18 cellular contexts compared by ENCODE assay signal in genomic region chr1:28265577-28265976, GRCh38. TPM values are rescaled to one million over a fixed set of nuclear protein-coding genes. Genes with fewer than 3 reads are reported as not detected.
A peak's percentile ranks its signal among the peaks of the same experiment; 100 is the strongest.
DNase-seq lines count a peak whose midpoint lies in the region; ATAC-seq and TF ChIP-seq lines count a peak whose summit lies in the region.
"Had no signal": no experiment of that assay in that cellular context is flagged by ENCODE, and none has a peak within 500 bp of the region (broad histone marks: within the 10 kb centered on the region; RNA-seq: fewer than 3 reads in every experiment).

No MANE protein-coding gene starts in this region.

- peaks cover 10% of the 10 kb centered on the region; the same call in 1 of the 2 replicates for H3K36me3 ChIP-seq in GM23248 (ENCODE audit: low read depth)
- peaks cover 3% of the 10 kb centered on the region for H3K36me3 ChIP-seq in endodermal cell (ENCODE audit: control insufficient read depth, insufficient read depth, low read length)

- no peak for DNase-seq in GM23248
- no peak for DNase-seq in RWPE1 (ENCODE audit: low spot score)
- no peak for DNase-seq in endodermal cell
- no peak for DNase-seq in progenitor cell of endocrine pancreas (ENCODE audit: low spot score, unreplicated experiment)
- no peak for DNase-seq in DMS 273 (lab: John Stamatoyannopoulos, UW; ENCODE audit: unreplicated experiment)
- DNase-seq: Calu3; CD4-positive, alpha-beta memory T cell; NCI-H1048; NCI-H146; NCI-H2081; NCI-H510A; NCI-H82; Peyer's patch; Right ventricle myocardium superior had no signal

- H3F3A ChIP-seq in GM23248 (ENCODE audit: insufficient read depth), result peaks cover 32% of the 10 kb centered on the region

- TF ChIP-seq CTCF in RWPE1 (conservative IDR thresholded peaks at IDR 0.05; ENCODE audit: low read depth), result no peak
- TF ChIP-seq CTCF in endodermal cell (conservative IDR thresholded peaks at IDR 0.05), result no peak
- no peak for TF ChIP-seq CTCF in progenitor cell of endocrine pancreas (IDR thresholded peaks at IDR 0.05; ENCODE audit: unreplicated experiment)

- H3K4me3 ChIP-seq in GM23248 (0 out of 2 replicates have a peak overlapping the region, but pooled peaks have one; percentile 3), endodermal cell (ENCODE audit: low read length) (no peak overlapping the region)
- H3K4me3 ChIP-seq: Peyer's patch, SK-N-MC had no signal

- peaks cover 100% of the 10 kb centered on the region for H3K79me2 ChIP-seq in GM23248 (ENCODE audit: insufficient read depth)

- H3K4me2 ChIP-seq in GM23248 (ENCODE audit: unreplicated experiment), result no peak overlapping the region

- H3K4me3 Mint-ChIP-seq in endodermal cell, result no peak overlapping the region
- H3K4me3 Mint-ChIP-seq in progenitor cell of endocrine pancreas (ENCODE audit: low read depth), result no peak overlapping the region
- H3K4me3 Mint-ChIP-seq: CD4-positive, alpha-beta memory T cell had no signal

- H3K27ac Mint-ChIP-seq in endodermal cell, result peak overlapping the region; percentile 87
- H3K27ac Mint-ChIP-seq in progenitor cell of endocrine pancreas, result peak overlapping the region; percentile 9

- H3K9me3 ChIP-seq in GM23248 (ENCODE audit: low read depth), result no peaks in the 10 kb centered on the region
- no peaks in the 10 kb centered on the region for H3K9me3 ChIP-seq in endodermal cell (ENCODE audit: control insufficient read depth, low read length)
- H3K9me3 ChIP-seq: Peyer's patch had no signal

- POLR2A ChIA-PET in RWPE1 (lab: Yijun Ruan, JAX; ENCODE audit: low non-redundant PET), result no interaction called here

- in situ Hi-C loops in GM23248 (cut with MboI), result no loop called here

- H3K27me3 ChIP-seq in GM23248 (replicated peaks; ENCODE audit: insufficient read depth) (no peaks in the 10 kb centered on the region), endodermal cell (ENCODE audit: control insufficient read depth, insufficient read depth, low read length, poor library complexity, severe bottlenecking) (no peaks in the 10 kb centered on the region)
- H3K27me3 ChIP-seq: Peyer's patch had no signal

- H3K4me1 ChIP-seq in GM23248 (ENCODE audit: insufficient read depth), result peaks cover 43% of the 10 kb centered on the region
- H3K4me1 ChIP-seq in endodermal cell (ENCODE audit: control insufficient read depth, insufficient read depth, low read length), result peaks cover 15% of the 10 kb centered on the region

- H3K9me3 Mint-ChIP-seq in endodermal cell (no peaks in the 10 kb centered on the region), progenitor cell of endocrine pancreas (ENCODE audit: low read depth) (no peaks in the 10 kb centered on the region)

- H3K36me3 Mint-ChIP-seq in endodermal cell (ENCODE audit: low read depth) (peaks cover 2% of the 10 kb centered on the region), progenitor cell of endocrine pancreas (ENCODE audit: insufficient read depth) (peaks cover 4% of the 10 kb centered on the region)

- no peak overlapping the region for H2AFZ ChIP-seq in GM23248

- H3K27ac ChIP-seq in GM23248 (no peak overlapping the region), RWPE1 (peak overlapping the region; percentile 40), endodermal cell (ENCODE audit: low read depth, low read length) (no peak overlapping the region)
- H3K27ac ChIP-seq: Peyer's patch, SK-N-MC had no signal

- CTCF ChIA-PET in RWPE1 (lab: Yijun Ruan, JAX), result no interaction called here

- WGBS in GM23248 (ENCODE audit: low coverage in 1 of 2, low lambda C conversion rate in 2 of 2, missing lambda C conversion rate in 2 of 2), 2 experiments, result 82 to 85% methylated on average over 8 of the region's 8 CpGs
- WGBS in endodermal cell (ENCODE audit: insufficient coverage in 1 of 2, insufficient read length in 1 of 2), 2 experiments, result 84 to 93% methylated on average over 4 to 8 of the region's 8 CpGs

- peaks cover 58% of the 10 kb centered on the region for H3K4me1 Mint-ChIP-seq in endodermal cell
- peaks cover 42% of the 10 kb centered on the region for H3K4me1 Mint-ChIP-seq in progenitor cell of endocrine pancreas (ENCODE audit: low read depth)

- H3K9me2 ChIP-seq in GM23248 (ENCODE audit: insufficient read depth), result no peaks in the 10 kb centered on the region

- 0 out of 2 replicates have a peak overlapping the region, but pooled peaks have one; percentile 2 for H3K9ac ChIP-seq in GM23248
- H3K9ac ChIP-seq in endodermal cell (ENCODE audit: extremely low read depth, low read length, poor library complexity, severe bottlenecking), result no peak overlapping the region

- H4K20me1 ChIP-seq in GM23248 (ENCODE audit: insufficient read depth), result peaks cover 84% of the 10 kb centered on the region

- H3K27me3 Mint-ChIP-seq in endodermal cell (ENCODE audit: insufficient read depth) (no peaks in the 10 kb centered on the region), progenitor cell of endocrine pancreas (no peaks in the 10 kb centered on the region)
- H3K27me3 Mint-ChIP-seq: CD4-positive, alpha-beta memory T cell had no signal

- ATAC-seq in HG03280 (IDR thresholded peaks at IDR 0.05; ENCODE audit: unreplicated experiment), result no peak
- no peak for ATAC-seq in HG03175 (IDR thresholded peaks at IDR 0.05; ENCODE audit: unreplicated experiment)
- no peak for ATAC-seq in GM19397 (IDR thresholded peaks at IDR 0.05; ENCODE audit: unreplicated experiment)

RNA-seq across cellular contexts. Expression of gene SESN2, which starts 6.3 kb away (rescaled TPM):
- 57.8 and 58.4 TPM in 2 replicates for total RNA-seq in GM23248 (2014; rRNA removed; shearing (Covaris generic))
- 34.3 and 34.5 TPM in 2 replicates for polyA plus RNA-seq in GM23248 (2016; fragmentation: Nextera tagmentation; extraction: Ambion mirVana)
- total RNA-seq in endodermal cell (10 to 100 TPM; 12.3 to 15.2 TPM), progenitor cell of endocrine pancreas (22.2 and 25.8 TPM in 2 replicates)
- polyA plus RNA-seq in endodermal cell (2013, experiment 1 of 2), result 27.2 TPM
- 16.8 TPM for polyA plus RNA-seq in endodermal cell (2013, experiment 2 of 2)

RNA-seq across cellular contexts. Expression of gene ATP5IF1, which starts 29.7 kb away (rescaled TPM):
- total RNA-seq in GM23248 (2014; rRNA removed; shearing (Covaris generic)), result 98.1 and 163 TPM in 2 replicates
- polyA plus RNA-seq in GM23248 (2016; fragmentation: Nextera tagmentation; extraction: Ambion mirVana), result 418 and 421 TPM in 2 replicates
- total RNA-seq in endodermal cell (100 to 1,000 TPM; 182 to 222 TPM), progenitor cell of endocrine pancreas (130 and 152 TPM in 2 replicates)
- 263 TPM for polyA plus RNA-seq in endodermal cell (2013, experiment 1 of 2)
- polyA plus RNA-seq in endodermal cell (2013, experiment 2 of 2), result 265 TPM

RNA-seq across cellular contexts. Expression of gene DNAJC8, which starts 32.7 kb away (rescaled TPM):
- 52.7 and 53.0 TPM in 2 replicates for total RNA-seq in GM23248 (2014; rRNA removed; shearing (Covaris generic))
- polyA plus RNA-seq in GM23248 (2016; fragmentation: Nextera tagmentation; extraction: Ambion mirVana), result 98.6 and 101 TPM in 2 replicates
- total RNA-seq in endodermal cell (100 to 1,000 TPM; 122 to 144 TPM), progenitor cell of endocrine pancreas (87.1 and 90.3 TPM in 2 replicates)
- 137 TPM for polyA plus RNA-seq in endodermal cell (2013, experiment 1 of 2)
- 131 TPM for polyA plus RNA-seq in endodermal cell (2013, experiment 2 of 2)
